In genomic region chr3:10417849-10418248, GRCh38 we compare ENCODE assay signal across 11 cellular contexts.
DNase-seq lines count a peak whose midpoint lies in the region; ATAC-seq and FAIRE-seq lines count a peak whose summit lies in the region.
"Had no signal": no experiment of that assay in that cellular context is flagged by ENCODE, and none has a peak within 500 bp of the region (broad histone marks: within the 10 kb centered on the region; RNA-seq: fewer than 3 reads in every experiment).

No MANE protein-coding gene starts in this region.

- peaks cover 8% of the 10 kb centered on the region for H3K4me1 Mint-ChIP-seq in activated naive CD4-positive, alpha-beta T cell treated with anti-CD3 and anti-CD28 coated beads for 36 hours (ENCODE audit: low read depth)
- H3K4me1 Mint-ChIP-seq: CD14-positive monocyte had no signal

- WGBS in small intestine, 3 donors = 82 to 92% (median 92%) methylated on average over 2 of the region's 2 CpGs

- intact Hi-C loops in activated naive CD4-positive, alpha-beta T cell treated with anti-CD3 and anti-CD28 coated beads for 36 hours (cut with micrococcal nuclease) = loop anchor here (1.0 to 5.0 kb wide), 2 partner anchors 284 to 321 kb away; no protein-coding TSS in a partner anchor
- intact Hi-C loops in posterior cingulate gyrus (cut with DNase I) = no loop called here

- H3K27ac Mint-ChIP-seq in activated naive CD4-positive, alpha-beta T cell treated with anti-CD3 and anti-CD28 coated beads for 36 hours = no peak overlapping the region
- H3K27ac Mint-ChIP-seq: CD14-positive monocyte had no signal

- H3K27me3 Mint-ChIP-seq in activated naive CD4-positive, alpha-beta T cell treated with anti-CD3 and anti-CD28 coated beads for 36 hours (ENCODE audit: low read depth) = peaks cover 6% of the 10 kb centered on the region

- no peak for FAIRE-seq in small intestine (lab: Jason Lieb, UNC)

- no peak overlapping the region for H3K27ac ChIP-seq in small intestine (ENCODE audit: low read depth in 1 of 2, low read length in 1 of 2)
- H3K27ac ChIP-seq: neutrophil had no signal

- H3K36me3 Mint-ChIP-seq in activated naive CD4-positive, alpha-beta T cell treated with anti-CD3 and anti-CD28 coated beads for 36 hours (ENCODE audit: low read depth) = no peaks in the 10 kb centered on the region
- H3K36me3 Mint-ChIP-seq: CD14-positive monocyte had no signal

- H3K4me1 ChIP-seq in small intestine (ENCODE audit: control insufficient read depth in 2 of 2, insufficient read depth in 1 of 2, low read depth in 1 of 2, low read length in 1 of 2) = no peaks in the 10 kb centered on the region

- H3K36me3 ChIP-seq in small intestine (ENCODE audit: control insufficient read depth in 2 of 2, insufficient read depth in 2 of 2, low read length in 2 of 2) = no peaks in the 10 kb centered on the region
- H3K36me3 ChIP-seq: MG63, neutrophil had no signal

- no peaks in the 10 kb centered on the region for H3K9me3 Mint-ChIP-seq in activated naive CD4-positive, alpha-beta T cell treated with anti-CD3 and anti-CD28 coated beads for 36 hours
- H3K9me3 Mint-ChIP-seq: CD14-positive monocyte had no signal

- ATAC-seq in GM21390 (IDR thresholded peaks at IDR 0.05; ENCODE audit: unreplicated experiment) = no peak

- H3K4me3 Mint-ChIP-seq in activated naive CD4-positive, alpha-beta T cell treated with anti-CD3 and anti-CD28 coated beads for 36 hours = no peak overlapping the region
- H3K4me3 Mint-ChIP-seq: CD14-positive monocyte had no signal

- no peaks in the 10 kb centered on the region for H3K9me3 ChIP-seq in small intestine (ENCODE audit: control insufficient read depth, low read depth)
- H3K9me3 ChIP-seq: MG63, neutrophil had no signal

- peak; percentile 44 for DNase-seq in activated naive CD4-positive, alpha-beta T cell treated with anti-CD3 and anti-CD28 coated beads for 36 hours
- no peak for DNase-seq in activated naive CD4-positive, alpha-beta T cell treated with Interleukin-2 at 50 U/mL for 16 hours
- DNase-seq in NCI-H524 treated with DMSO at 0.1 percent for 48 hours (lab: John Stamatoyannopoulos, UW) = peak; percentile 5
- DNase-seq in dermis blood vessel endothelial cell = peak; percentile 7
- peak; percentile 9 for DNase-seq in small intestine
- no peak for DNase-seq in germinal center (ENCODE audit: low spot score)
- DNase-seq in posterior cingulate gyrus = no peak
- DNase-seq: MG63 had no signal

- H3K27me3 ChIP-seq in small intestine (ENCODE audit: control insufficient read depth in 2 of 2, insufficient read depth in 2 of 2, low read length in 2 of 2) = no peaks in the 10 kb centered on the region
- H3K27me3 ChIP-seq: MG63 had no signal

- no peak overlapping the region for H3K4me3 ChIP-seq in small intestine (ENCODE audit: low read depth in 1 of 2, low read length in 2 of 2)
- H3K4me3 ChIP-seq: MG63 had no signal

- CTCF ChIA-PET in activated naive CD4-positive, alpha-beta T cell treated with anti-CD3 and anti-CD28 coated beads for 36 hours (lab: Charles Lee) = interaction anchor here (0.8 to 2.1 kb wide), 4 partner anchors 10 to 320 kb away, joined by 3 to 9 read pairs (median 6); no protein-coding TSS in a partner anchor

Comparison
In these comparisons a context has a peak if more than half of its experiments do, and no peak if none do; other contexts are left out.
1. DNase-seq: peak in activated naive CD4-positive, alpha-beta T cell treated with anti-CD3 and anti-CD28 coated beads for 36 hours (single experiment), NCI-H524 treated with DMSO at 0.1 percent for 48 hours (single experiment), dermis blood vessel endothelial cell (single experiment) and small intestine (single experiment); none in activated naive CD4-positive, alpha-beta T cell treated with Interleukin-2 at 50 U/mL for 16 hours (single experiment), germinal center (single experiment) and posterior cingulate gyrus (0 of 10).